28 cellular contexts compared by ENCODE assay signal in genomic region chr18:51257150-51257549, GRCh38.
"Had no signal": no experiment of that assay in that cellular context is flagged by ENCODE, and none has a peak within 500 bp of the region (broad histone marks: within the 10 kb centered on the region; RNA-seq: fewer than 3 reads in every experiment).

No MANE protein-coding gene starts in this region.

- H3K9me3 ChIP-seq: left ventricle myocardium inferior, mucosa of descending colon, neutrophil, stomach, thoracic aorta, tibial artery, upper lobe of right lung had no signal

- H3K79me2 ChIP-seq: hepatocyte had no signal

- H3K4me1 ChIP-seq: stomach, tibial artery, upper lobe of right lung had no signal

- H3K4me2 ChIP-seq: hepatocyte had no signal

- H3K4me3 Mint-ChIP-seq: mesothelial cell of epicardium; naive thymus-derived CD4-positive, alpha-beta T cell; natural killer cell treated with Interleukin-12 subunit alpha and Interleukin-12 subunit beta and Interleukin-15 and Interleukin-18, amount 100 ng/mL, for 72 hours; neural crest cell; stimulated activated naive B cell treated with anti-CD40 and anti-IgM and Interleukin-4, amounts not matched to agents 10 μg/mL and 1 μg/mL and 100 μg/mL, for 72 hours had no signal

- ATAC-seq: mucosa of descending colon; naive thymus-derived CD4-positive, alpha-beta T cell; natural killer cell treated with Interleukin-12 subunit alpha and Interleukin-12 subunit beta and Interleukin-15 and Interleukin-18, amount 100 ng/mL, for 72 hours; right cardiac atrium; sciatic nerve; stimulated activated naive B cell treated with anti-CD40 and anti-IgM and Interleukin-4, amounts not matched to agents 10 μg/mL and 1 μg/mL and 100 μg/mL, for 72 hours; stimulated activated naive CD8-positive, alpha-beta T cell treated with anti-CD3 and anti-CD28 coated beads, Interleukin-15, Interleukin-2, amounts not matched to agents 100 U/mL and 50 U/mL, for 24 hours; upper lobe of right lung had no signal

- H3K27ac Mint-ChIP-seq: mesothelial cell of epicardium; naive thymus-derived CD4-positive, alpha-beta T cell; progenitor cell of endocrine pancreas; stimulated activated naive B cell treated with anti-CD40 and anti-IgM and Interleukin-4, amounts not matched to agents 10 μg/mL and 1 μg/mL and 100 μg/mL, for 72 hours had no signal

- H3K27me3 Mint-ChIP-seq: natural killer cell treated with Interleukin-12 subunit alpha and Interleukin-12 subunit beta and Interleukin-15 and Interleukin-18, amount 100 ng/mL, for 72 hours; progenitor cell of endocrine pancreas had no signal

- DNase-seq: islet precursor cell; left ventricle myocardium inferior; mesendoderm; mucosa of descending colon; naive thymus-derived CD4-positive, alpha-beta T cell; occipital lobe; right cardiac atrium; stimulated activated CD4-positive, alpha-beta T cell treated with anti-CD3 and anti-CD28 coated beads, Interleukin-12 subunit alpha, Interleukin-12 subunit beta, amount 100 ng/mL, for 4 hours; stimulated activated CD4-positive, alpha-beta T cell treated with anti-CD3 and anti-CD28 coated beads, Interleukin-15, amount 100 ng/mL, for 24 hours; stimulated activated CD4-positive, alpha-beta T cell treated with anti-CD3 and anti-CD28 coated beads, Interleukin-2, amount 100 ng/mL, for 24 hours; stimulated activated CD4-positive, alpha-beta T cell treated with anti-CD3 and anti-CD28 coated beads, Interleukin-4, amount 100 ng/mL, for 1 hour; stimulated activated naive B cell treated with anti-CD40 and anti-IgM and Interleukin-4, amounts not matched to agents 10 μg/mL and 1 μg/mL and 100 μg/mL, for 72 hours; stimulated activated naive CD8-positive, alpha-beta T cell treated with anti-CD3 and anti-CD28 coated beads, Interleukin-15, Interleukin-2, amounts not matched to agents 100 U/mL and 50 U/mL, for 24 hours; stomach; tibial artery; trophoblast cell; upper lobe of right lung had no signal

- H3K4me3 ChIP-seq: hepatocyte, left ventricle myocardium inferior, lung, mucosa of descending colon, skin epidermis, stomach, thoracic aorta, tibial artery, upper lobe of right lung had no signal

- FAIRE-seq: urothelium cell line had no signal

- H3K9me3 Mint-ChIP-seq: mesothelial cell of epicardium; natural killer cell treated with Interleukin-12 subunit alpha and Interleukin-12 subunit beta and Interleukin-15 and Interleukin-18, amount 100 ng/mL, for 72 hours had no signal

- H3K27ac ChIP-seq: hepatocyte, left ventricle myocardium inferior, neutrophil, skin epidermis, stomach, thoracic aorta, tibial artery, upper lobe of right lung had no signal

- H3K4me1 Mint-ChIP-seq: naive thymus-derived CD4-positive, alpha-beta T cell; neural crest cell; stimulated activated naive B cell treated with anti-CD40 and anti-IgM and Interleukin-4, amounts not matched to agents 10 μg/mL and 1 μg/mL and 100 μg/mL, for 72 hours had no signal

- H3K36me3 ChIP-seq: left ventricle myocardium inferior, neutrophil, stomach, thoracic aorta, tibial artery, upper lobe of right lung had no signal

- H3K27me3 ChIP-seq: hepatocyte, neutrophil, upper lobe of right lung had no signal

- H2AFZ ChIP-seq: hepatocyte had no signal

- H3K36me3 Mint-ChIP-seq: mesothelial cell of epicardium; natural killer cell treated with Interleukin-12 subunit alpha and Interleukin-12 subunit beta and Interleukin-15 and Interleukin-18, amount 100 ng/mL, for 72 hours; stimulated activated naive B cell treated with anti-CD40 and anti-IgM and Interleukin-4, amounts not matched to agents 10 μg/mL and 1 μg/mL and 100 μg/mL, for 72 hours had no signal
